In the genomic region with DNA sequence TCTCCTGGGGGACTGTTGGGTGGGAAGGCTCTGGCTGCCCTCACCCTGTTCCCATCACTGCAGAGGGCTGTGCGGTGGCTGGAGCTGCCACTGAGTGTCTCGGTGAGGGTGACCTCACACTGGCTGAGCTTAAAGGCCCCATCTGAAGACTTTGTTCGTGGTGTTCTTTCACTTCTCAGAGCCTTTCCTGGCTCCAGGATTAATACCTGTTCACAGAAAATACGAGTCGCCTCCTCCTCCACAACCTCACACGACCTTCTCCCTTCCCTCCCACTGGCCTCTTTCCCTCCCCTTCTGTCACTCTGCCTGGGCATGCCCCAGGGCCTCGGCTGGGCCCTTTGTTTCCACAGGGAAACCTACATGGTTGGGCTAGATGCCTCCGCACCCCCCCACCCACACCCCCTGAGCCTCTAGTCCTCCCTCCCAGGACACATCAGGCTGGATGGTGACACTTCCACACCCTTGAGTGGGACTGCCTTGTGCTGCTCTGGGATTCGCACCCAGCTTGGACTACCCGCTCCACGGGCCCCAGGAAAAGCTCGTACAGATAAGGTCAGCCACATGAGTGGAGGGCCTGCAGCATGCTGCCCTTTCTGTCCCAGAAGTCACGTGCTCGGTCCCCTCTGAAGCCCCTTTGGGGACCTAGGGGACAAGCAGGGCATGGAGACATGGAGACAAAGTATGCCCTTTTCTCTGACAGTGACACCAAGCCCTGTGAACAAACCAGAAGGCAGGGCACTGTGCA, we compare ENCODE assay signal across 1 cellular context.
A peak's percentile ranks its signal among the peaks of the same experiment; 100 is the strongest.
TF ChIP-seq lines count a peak whose summit lies in the region.

No MANE protein-coding gene starts in this region.

TF ChIP-seq in HepG2, 621 proteins besides CTCF, POLR2A, EP300 and RAD21:
- 0 out of 2 replicates have a peak, but pooled peaks have one; percentile 22 for TF ChIP-seq RXRA (CRISPR knock-in tag; IDR thresholded peaks at IDR 0.05)
- TF ChIP-seq, protein P1, sequence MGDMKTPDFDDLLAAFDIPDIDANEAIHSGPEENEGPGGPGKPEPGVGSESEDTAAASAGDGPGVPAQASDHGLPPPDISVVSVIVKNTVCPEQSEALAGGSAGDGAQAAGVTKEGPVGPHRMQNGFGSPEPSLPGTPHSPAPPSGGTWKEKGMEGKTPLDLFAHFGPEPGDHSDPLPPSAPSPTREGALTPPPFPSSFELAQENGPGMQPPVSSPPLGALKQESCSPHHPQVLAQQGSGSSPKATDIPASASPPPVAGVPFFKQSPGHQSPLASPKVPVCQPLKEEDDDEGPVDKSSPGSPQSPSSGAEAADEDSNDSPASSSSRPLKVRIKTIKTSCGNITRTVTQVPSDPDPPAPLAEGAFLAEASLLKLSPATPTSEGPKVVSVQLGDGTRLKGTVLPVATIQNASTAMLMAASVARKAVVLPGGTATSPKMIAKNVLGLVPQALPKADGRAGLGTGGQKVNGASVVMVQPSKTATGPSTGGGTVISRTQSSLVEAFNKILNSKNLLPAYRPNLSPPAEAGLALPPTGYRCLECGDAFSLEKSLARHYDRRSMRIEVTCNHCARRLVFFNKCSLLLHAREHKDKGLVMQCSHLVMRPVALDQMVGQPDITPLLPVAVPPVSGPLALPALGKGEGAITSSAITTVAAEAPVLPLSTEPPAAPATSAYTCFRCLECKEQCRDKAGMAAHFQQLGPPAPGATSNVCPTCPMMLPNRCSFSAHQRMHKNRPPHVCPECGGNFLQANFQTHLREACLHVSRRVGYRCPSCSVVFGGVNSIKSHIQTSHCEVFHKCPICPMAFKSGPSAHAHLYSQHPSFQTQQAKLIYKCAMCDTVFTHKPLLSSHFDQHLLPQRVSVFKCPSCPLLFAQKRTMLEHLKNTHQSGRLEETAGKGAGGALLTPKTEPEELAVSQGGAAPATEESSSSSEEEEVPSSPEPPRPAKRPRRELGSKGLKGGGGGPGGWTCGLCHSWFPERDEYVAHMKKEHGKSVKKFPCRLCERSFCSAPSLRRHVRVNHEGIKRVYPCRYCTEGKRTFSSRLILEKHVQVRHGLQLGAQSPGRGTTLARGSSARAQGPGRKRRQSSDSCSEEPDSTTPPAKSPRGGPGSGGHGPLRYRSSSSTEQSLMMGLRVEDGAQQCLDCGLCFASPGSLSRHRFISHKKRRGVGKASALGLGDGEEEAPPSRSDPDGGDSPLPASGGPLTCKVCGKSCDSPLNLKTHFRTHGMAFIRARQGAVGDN (CRISPR knock-in tag; IDR thresholded peaks at IDR 0.05), result peak; percentile 52
- TF ChIP-seq, protein P2, sequence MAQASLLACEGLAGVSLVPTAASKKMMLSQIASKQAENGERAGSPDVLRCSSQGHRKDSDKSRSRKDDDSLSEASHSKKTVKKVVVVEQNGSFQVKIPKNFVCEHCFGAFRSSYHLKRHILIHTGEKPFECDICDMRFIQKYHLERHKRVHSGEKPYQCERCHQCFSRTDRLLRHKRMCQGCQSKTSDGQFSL (CRISPR knock-in tag; IDR thresholded peaks at IDR 0.05), result peak; percentile 62
- TF ChIP-seq, protein P3, sequence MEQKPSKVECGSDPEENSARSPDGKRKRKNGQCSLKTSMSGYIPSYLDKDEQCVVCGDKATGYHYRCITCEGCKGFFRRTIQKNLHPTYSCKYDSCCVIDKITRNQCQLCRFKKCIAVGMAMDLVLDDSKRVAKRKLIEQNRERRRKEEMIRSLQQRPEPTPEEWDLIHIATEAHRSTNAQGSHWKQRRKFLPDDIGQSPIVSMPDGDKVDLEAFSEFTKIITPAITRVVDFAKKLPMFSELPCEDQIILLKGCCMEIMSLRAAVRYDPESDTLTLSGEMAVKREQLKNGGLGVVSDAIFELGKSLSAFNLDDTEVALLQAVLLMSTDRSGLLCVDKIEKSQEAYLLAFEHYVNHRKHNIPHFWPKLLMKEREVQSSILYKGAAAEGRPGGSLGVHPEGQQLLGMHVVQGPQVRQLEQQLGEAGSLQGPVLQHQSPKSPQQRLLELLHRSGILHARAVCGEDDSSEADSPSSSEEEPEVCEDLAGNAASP (CRISPR knock-in tag; IDR thresholded peaks at IDR 0.05; ENCODE audit: borderline replicate concordance), result peak; percentile 57; the same call in 1 of the 2 replicates
- TF ChIP-seq, protein P4, sequence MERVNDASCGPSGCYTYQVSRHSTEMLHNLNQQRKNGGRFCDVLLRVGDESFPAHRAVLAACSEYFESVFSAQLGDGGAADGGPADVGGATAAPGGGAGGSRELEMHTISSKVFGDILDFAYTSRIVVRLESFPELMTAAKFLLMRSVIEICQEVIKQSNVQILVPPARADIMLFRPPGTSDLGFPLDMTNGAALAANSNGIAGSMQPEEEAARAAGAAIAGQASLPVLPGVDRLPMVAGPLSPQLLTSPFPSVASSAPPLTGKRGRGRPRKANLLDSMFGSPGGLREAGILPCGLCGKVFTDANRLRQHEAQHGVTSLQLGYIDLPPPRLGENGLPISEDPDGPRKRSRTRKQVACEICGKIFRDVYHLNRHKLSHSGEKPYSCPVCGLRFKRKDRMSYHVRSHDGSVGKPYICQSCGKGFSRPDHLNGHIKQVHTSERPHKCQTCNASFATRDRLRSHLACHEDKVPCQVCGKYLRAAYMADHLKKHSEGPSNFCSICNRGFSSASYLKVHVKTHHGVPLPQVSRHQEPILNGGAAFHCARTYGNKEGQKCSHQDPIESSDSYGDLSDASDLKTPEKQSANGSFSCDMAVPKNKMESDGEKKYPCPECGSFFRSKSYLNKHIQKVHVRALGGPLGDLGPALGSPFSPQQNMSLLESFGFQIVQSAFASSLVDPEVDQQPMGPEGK (CRISPR knock-in tag; IDR thresholded peaks at IDR 0.05), result peak; percentile 49
